ENCODE assay signal across 8 cellular contexts in genomic region chr2:189982777-189983394, GRCh38.
A peak's percentile ranks its signal among the peaks of the same experiment; 100 is the strongest.
DNase-seq lines count a peak whose midpoint lies in the region; ATAC-seq and TF ChIP-seq lines count a peak whose summit lies in the region.

No MANE protein-coding gene starts in this region.

- no peaks in the 10 kb centered on the region for H3K36me3 ChIP-seq in NT2/D1 (ENCODE audit: insufficient read depth, insufficient read length, low read length)

- H3K4me3 ChIP-seq in AG09309 (ENCODE audit: control insufficient read depth, low read depth, low read length) (no peak overlapping the region), GM12864 (ENCODE audit: low read depth, low read length) (no peak overlapping the region), NT2/D1 (ENCODE audit: insufficient read length, low read depth) (no peak overlapping the region), fibroblast of pulmonary artery (replicated peaks; ENCODE audit: low read depth, low read length) (no peak overlapping the region)

- no peaks in the 10 kb centered on the region for H3K27me3 ChIP-seq in NT2/D1 (ENCODE audit: insufficient read depth, insufficient read length)

- TF ChIP-seq CTCF in AG09309 (IDR thresholded peaks at IDR 0.05; ENCODE audit: control insufficient read depth, insufficient read depth, low read depth, low read length, missing control alignments) (peak; percentile 51), GM12864 (IDR thresholded peaks at IDR 0.05; ENCODE audit: low read depth, low read length, missing control alignments) (peak; percentile 52), fibroblast of pulmonary artery (IDR thresholded peaks at IDR 0.05; ENCODE audit: low read length, missing control alignments) (peak; percentile 59)

- DNase-seq in AG09309 (ENCODE audit: low read depth), result no peak
- no peak for DNase-seq in GM12864 (ENCODE audit: low read depth)
- peak; percentile 28 for DNase-seq in NT2/D1 (ENCODE audit: low read depth, low spot score)
- DNase-seq in fibroblast of pulmonary artery (ENCODE audit: low read depth), result peak; percentile 7

- H3K9ac ChIP-seq in NT2/D1 (ENCODE audit: insufficient read length, low read depth), result no peak overlapping the region

- H3K4me1 ChIP-seq in NT2/D1 (ENCODE audit: insufficient read depth, insufficient read length), result no peaks in the 10 kb centered on the region

- peaks cover 9% of the 10 kb centered on the region; the same call in 1 of the 2 replicates for H3K9me3 ChIP-seq in NT2/D1 (ENCODE audit: insufficient read depth, low read length)

- ATAC-seq in HG02763 (IDR thresholded peaks at IDR 0.05; ENCODE audit: unreplicated experiment) (no peak), GM21526 (IDR thresholded peaks at IDR 0.05; ENCODE audit: low FRiP score, unreplicated experiment) (no peak), HG02571 (IDR thresholded peaks at IDR 0.05; ENCODE audit: unreplicated experiment) (no peak), HG03354 (IDR thresholded peaks at IDR 0.05; ENCODE audit: poor library complexity, severe bottlenecking, unreplicated experiment) (no peak)

Comparison
In these comparisons a context has a peak if more than half of its experiments do, and no peak if none do; other contexts are left out.
1. DNase-seq: peak in NT2/D1 (single experiment) and fibroblast of pulmonary artery (single experiment); none in AG09309 (single experiment) and GM12864 (single experiment).
2. Peak in every context shown above with its lines, with median percentiles within 50 percentile points of each other: CTCF ChIP-seq.